Comparison of ENCODE assay signal across 36 cellular contexts in genomic region chr3:103184772-103185171, GRCh38.
"Had no signal": no experiment of that assay in that cellular context is flagged by ENCODE, and none has a peak within 500 bp of the region (broad histone marks: within the 10 kb centered on the region; RNA-seq: fewer than 3 reads in every experiment).

No MANE protein-coding gene starts in this region.

- H3K36me3 ChIP-seq: brain microvascular endothelial cell, cardiac muscle cell, WERI-Rb-1 had no signal

- H3K27me3 Mint-ChIP-seq: activated CD4-positive, alpha-beta memory T cell treated with anti-CD3 and anti-CD28 coated beads, Interleukin-2, amount 10 ng/mL, durations not matched to agents 7 days and 5 days; activated naive CD8-positive, alpha-beta T cell treated with anti-CD3 and anti-CD28 coated beads for 36 hours; activated T-helper 17 cell treated with anti-CD3 and anti-CD28 coated beads, Interleukin-2, amount 50 U/mL, for 72 hours; central memory CD8-positive, alpha-beta T cell had no signal

- H2AFZ ChIP-seq: PC-9 had no signal

- H3K36me3 Mint-ChIP-seq: activated naive CD8-positive, alpha-beta T cell treated with anti-CD3 and anti-CD28 coated beads for 36 hours had no signal

- DNase-seq: activated CD4-positive, alpha-beta memory T cell treated with anti-CD3 and anti-CD28 coated beads, Interleukin-2, amount 10 ng/mL, durations not matched to agents 7 days and 5 days; activated CD4-positive, alpha-beta T cell treated with anti-CD3 and anti-CD28 coated beads for 1 hour; activated CD4-positive, alpha-beta T cell treated with anti-CD3 and anti-CD28 coated beads for 48 hours; activated CD4-positive, CD25-positive, alpha-beta regulatory T cell; activated CD8-positive, alpha-beta memory T cell treated with anti-CD3 and anti-CD28 coated beads for 24 hours; activated effector memory CD4-positive, alpha-beta T cell treated with anti-CD3 and anti-CD28 coated beads, Interleukin-2, amount 50 U/mL, for 16 hours; activated naive CD4-positive, alpha-beta T cell; activated naive CD4-positive, alpha-beta T cell treated with anti-CD3 and anti-CD28 coated beads, Interleukin-2, amount 50 U/mL, for 16 hours; activated naive CD8-positive, alpha-beta T cell treated with anti-CD3 and anti-CD28 coated beads for 36 hours; activated T-cell treated with anti-CD3 and anti-CD28 coated beads, Interleukin-2, amount 50 U/mL, for 1 hour; activated T-cell treated with anti-CD3 and anti-CD28 coated beads, Interleukin-2, amount 50 U/mL, for 72 hours; amygdala; brain microvascular endothelial cell; Karpas-422; MM.1S; MV-4-11; NCI-H1092; NCI-H1436 treated with DMSO at 0.1 percent for 48 hours; NCI-H1694 treated with DMSO at 0.1 percent for 48 hours; NCI-H2029; NCI-H345; NCI-H524 treated with DMSO at 0.1 percent for 48 hours; PC-9; SIG-M5; SW 1271; T-helper 1 cell; T-helper 2 cell; T-helper 9 cell; WERI-Rb-1 had no signal

- H3K27ac Mint-ChIP-seq: activated CD4-positive, alpha-beta memory T cell treated with anti-CD3 and anti-CD28 coated beads, Interleukin-2, amount 10 ng/mL, durations not matched to agents 7 days and 5 days; activated naive CD8-positive, alpha-beta T cell treated with anti-CD3 and anti-CD28 coated beads for 36 hours; activated T-cell treated with anti-CD3 and anti-CD28 coated beads, Interleukin-2, amount 50 U/mL, for 72 hours; activated T-helper 17 cell treated with anti-CD3 and anti-CD28 coated beads, Interleukin-2, amount 50 U/mL, for 72 hours had no signal

- H3K27ac ChIP-seq: brain microvascular endothelial cell, cardiac muscle cell, PC-9, RWPE1, WERI-Rb-1 had no signal

- ATAC-seq: activated T-cell treated with anti-CD3 and anti-CD28 coated beads, Interleukin-2, amount 50 U/mL, for 72 hours; activated T-helper 17 cell treated with anti-CD3 and anti-CD28 coated beads, Interleukin-2, amount 50 U/mL, for 72 hours; Right ventricle myocardium inferior had no signal

- H3K27me3 ChIP-seq: brain microvascular endothelial cell, cardiac muscle cell had no signal

- H3K4me3 ChIP-seq: cardiac muscle cell, PC-9 had no signal

- H3K4me3 Mint-ChIP-seq: activated CD4-positive, alpha-beta memory T cell treated with anti-CD3 and anti-CD28 coated beads, Interleukin-2, amount 10 ng/mL, durations not matched to agents 7 days and 5 days; activated naive CD8-positive, alpha-beta T cell treated with anti-CD3 and anti-CD28 coated beads for 36 hours; activated T-cell treated with anti-CD3 and anti-CD28 coated beads, Interleukin-2, amount 50 U/mL, for 72 hours; activated T-helper 17 cell treated with anti-CD3 and anti-CD28 coated beads, Interleukin-2, amount 50 U/mL, for 72 hours; central memory CD8-positive, alpha-beta T cell had no signal

- H3K4me1 Mint-ChIP-seq: activated CD4-positive, alpha-beta memory T cell treated with anti-CD3 and anti-CD28 coated beads, Interleukin-2, amount 10 ng/mL, durations not matched to agents 7 days and 5 days; activated naive CD8-positive, alpha-beta T cell treated with anti-CD3 and anti-CD28 coated beads for 36 hours; activated T-helper 17 cell treated with anti-CD3 and anti-CD28 coated beads, Interleukin-2, amount 50 U/mL, for 72 hours; central memory CD8-positive, alpha-beta T cell had no signal

- H3K4me2 ChIP-seq: PC-9 had no signal

- FAIRE-seq: astrocyte, RCC 7860 had no signal
